2 cellular contexts compared by ENCODE assay signal in the genomic region with DNA sequence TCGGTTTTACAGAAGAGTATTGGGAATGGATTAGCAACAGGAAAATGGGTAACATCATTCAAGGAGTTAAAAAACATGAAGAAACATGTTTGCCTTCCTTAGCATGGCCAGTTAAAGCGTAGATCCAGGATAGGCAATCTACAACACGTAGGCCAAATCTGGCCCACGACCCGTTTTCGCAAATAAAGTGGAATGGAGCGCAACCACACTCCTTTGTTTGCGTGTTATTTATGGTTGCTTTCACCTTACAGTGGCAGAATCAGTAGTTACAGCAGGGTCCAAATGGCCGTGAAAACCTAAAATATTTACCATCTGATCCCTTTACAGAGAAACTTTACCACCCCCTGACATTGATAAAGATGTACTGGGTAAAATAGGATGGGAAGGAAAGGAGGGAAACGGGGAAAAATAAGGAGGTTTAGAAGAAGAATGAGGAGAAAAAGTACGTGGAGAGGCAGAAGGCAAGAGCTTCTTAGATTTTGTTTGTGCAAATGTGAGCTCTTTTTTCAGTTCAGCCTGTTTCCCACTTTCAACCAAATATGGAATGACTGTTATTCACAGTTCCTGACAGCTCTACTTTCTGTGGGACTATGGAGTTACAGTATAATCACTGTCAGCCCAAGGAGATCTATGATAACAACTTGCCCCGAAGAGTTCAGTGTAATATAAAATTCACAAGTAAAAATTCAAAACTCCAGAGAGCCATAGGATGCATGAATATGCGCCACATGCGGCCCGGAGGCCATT.
TF ChIP-seq lines count a peak whose summit lies in the region.

No MANE protein-coding gene starts in this region.

TF ChIP-seq in GM23338, 12 proteins besides CTCF, POLR2A, EP300 and RAD21 (continues in another document):
- TF ChIP-seq, protein P1, sequence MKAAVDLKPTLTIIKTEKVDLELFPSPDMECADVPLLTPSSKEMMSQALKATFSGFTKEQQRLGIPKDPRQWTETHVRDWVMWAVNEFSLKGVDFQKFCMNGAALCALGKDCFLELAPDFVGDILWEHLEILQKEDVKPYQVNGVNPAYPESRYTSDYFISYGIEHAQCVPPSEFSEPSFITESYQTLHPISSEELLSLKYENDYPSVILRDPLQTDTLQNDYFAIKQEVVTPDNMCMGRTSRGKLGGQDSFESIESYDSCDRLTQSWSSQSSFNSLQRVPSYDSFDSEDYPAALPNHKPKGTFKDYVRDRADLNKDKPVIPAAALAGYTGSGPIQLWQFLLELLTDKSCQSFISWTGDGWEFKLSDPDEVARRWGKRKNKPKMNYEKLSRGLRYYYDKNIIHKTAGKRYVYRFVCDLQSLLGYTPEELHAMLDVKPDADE (IDR thresholded peaks at IDR 0.05) = no peak
- TF ChIP-seq, protein P2, sequence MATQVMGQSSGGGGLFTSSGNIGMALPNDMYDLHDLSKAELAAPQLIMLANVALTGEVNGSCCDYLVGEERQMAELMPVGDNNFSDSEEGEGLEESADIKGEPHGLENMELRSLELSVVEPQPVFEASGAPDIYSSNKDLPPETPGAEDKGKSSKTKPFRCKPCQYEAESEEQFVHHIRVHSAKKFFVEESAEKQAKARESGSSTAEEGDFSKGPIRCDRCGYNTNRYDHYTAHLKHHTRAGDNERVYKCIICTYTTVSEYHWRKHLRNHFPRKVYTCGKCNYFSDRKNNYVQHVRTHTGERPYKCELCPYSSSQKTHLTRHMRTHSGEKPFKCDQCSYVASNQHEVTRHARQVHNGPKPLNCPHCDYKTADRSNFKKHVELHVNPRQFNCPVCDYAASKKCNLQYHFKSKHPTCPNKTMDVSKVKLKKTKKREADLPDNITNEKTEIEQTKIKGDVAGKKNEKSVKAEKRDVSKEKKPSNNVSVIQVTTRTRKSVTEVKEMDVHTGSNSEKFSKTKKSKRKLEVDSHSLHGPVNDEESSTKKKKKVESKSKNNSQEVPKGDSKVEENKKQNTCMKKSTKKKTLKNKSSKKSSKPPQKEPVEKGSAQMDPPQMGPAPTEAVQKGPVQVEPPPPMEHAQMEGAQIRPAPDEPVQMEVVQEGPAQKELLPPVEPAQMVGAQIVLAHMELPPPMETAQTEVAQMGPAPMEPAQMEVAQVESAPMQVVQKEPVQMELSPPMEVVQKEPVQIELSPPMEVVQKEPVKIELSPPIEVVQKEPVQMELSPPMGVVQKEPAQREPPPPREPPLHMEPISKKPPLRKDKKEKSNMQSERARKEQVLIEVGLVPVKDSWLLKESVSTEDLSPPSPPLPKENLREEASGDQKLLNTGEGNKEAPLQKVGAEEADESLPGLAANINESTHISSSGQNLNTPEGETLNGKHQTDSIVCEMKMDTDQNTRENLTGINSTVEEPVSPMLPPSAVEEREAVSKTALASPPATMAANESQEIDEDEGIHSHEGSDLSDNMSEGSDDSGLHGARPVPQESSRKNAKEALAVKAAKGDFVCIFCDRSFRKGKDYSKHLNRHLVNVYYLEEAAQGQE (IDR thresholded peaks at IDR 0.05; ENCODE audit: unreplicated experiment) = no peak
- TF ChIP-seq CREB1 (CRISPR knock-in tag; IDR thresholded peaks at IDR 0.05; ENCODE audit: low read depth) = no peak
- no peak for TF ChIP-seq NANOG (IDR thresholded peaks at IDR 0.05; ENCODE audit: borderline replicate concordance)
- TF ChIP-seq, protein P3, sequence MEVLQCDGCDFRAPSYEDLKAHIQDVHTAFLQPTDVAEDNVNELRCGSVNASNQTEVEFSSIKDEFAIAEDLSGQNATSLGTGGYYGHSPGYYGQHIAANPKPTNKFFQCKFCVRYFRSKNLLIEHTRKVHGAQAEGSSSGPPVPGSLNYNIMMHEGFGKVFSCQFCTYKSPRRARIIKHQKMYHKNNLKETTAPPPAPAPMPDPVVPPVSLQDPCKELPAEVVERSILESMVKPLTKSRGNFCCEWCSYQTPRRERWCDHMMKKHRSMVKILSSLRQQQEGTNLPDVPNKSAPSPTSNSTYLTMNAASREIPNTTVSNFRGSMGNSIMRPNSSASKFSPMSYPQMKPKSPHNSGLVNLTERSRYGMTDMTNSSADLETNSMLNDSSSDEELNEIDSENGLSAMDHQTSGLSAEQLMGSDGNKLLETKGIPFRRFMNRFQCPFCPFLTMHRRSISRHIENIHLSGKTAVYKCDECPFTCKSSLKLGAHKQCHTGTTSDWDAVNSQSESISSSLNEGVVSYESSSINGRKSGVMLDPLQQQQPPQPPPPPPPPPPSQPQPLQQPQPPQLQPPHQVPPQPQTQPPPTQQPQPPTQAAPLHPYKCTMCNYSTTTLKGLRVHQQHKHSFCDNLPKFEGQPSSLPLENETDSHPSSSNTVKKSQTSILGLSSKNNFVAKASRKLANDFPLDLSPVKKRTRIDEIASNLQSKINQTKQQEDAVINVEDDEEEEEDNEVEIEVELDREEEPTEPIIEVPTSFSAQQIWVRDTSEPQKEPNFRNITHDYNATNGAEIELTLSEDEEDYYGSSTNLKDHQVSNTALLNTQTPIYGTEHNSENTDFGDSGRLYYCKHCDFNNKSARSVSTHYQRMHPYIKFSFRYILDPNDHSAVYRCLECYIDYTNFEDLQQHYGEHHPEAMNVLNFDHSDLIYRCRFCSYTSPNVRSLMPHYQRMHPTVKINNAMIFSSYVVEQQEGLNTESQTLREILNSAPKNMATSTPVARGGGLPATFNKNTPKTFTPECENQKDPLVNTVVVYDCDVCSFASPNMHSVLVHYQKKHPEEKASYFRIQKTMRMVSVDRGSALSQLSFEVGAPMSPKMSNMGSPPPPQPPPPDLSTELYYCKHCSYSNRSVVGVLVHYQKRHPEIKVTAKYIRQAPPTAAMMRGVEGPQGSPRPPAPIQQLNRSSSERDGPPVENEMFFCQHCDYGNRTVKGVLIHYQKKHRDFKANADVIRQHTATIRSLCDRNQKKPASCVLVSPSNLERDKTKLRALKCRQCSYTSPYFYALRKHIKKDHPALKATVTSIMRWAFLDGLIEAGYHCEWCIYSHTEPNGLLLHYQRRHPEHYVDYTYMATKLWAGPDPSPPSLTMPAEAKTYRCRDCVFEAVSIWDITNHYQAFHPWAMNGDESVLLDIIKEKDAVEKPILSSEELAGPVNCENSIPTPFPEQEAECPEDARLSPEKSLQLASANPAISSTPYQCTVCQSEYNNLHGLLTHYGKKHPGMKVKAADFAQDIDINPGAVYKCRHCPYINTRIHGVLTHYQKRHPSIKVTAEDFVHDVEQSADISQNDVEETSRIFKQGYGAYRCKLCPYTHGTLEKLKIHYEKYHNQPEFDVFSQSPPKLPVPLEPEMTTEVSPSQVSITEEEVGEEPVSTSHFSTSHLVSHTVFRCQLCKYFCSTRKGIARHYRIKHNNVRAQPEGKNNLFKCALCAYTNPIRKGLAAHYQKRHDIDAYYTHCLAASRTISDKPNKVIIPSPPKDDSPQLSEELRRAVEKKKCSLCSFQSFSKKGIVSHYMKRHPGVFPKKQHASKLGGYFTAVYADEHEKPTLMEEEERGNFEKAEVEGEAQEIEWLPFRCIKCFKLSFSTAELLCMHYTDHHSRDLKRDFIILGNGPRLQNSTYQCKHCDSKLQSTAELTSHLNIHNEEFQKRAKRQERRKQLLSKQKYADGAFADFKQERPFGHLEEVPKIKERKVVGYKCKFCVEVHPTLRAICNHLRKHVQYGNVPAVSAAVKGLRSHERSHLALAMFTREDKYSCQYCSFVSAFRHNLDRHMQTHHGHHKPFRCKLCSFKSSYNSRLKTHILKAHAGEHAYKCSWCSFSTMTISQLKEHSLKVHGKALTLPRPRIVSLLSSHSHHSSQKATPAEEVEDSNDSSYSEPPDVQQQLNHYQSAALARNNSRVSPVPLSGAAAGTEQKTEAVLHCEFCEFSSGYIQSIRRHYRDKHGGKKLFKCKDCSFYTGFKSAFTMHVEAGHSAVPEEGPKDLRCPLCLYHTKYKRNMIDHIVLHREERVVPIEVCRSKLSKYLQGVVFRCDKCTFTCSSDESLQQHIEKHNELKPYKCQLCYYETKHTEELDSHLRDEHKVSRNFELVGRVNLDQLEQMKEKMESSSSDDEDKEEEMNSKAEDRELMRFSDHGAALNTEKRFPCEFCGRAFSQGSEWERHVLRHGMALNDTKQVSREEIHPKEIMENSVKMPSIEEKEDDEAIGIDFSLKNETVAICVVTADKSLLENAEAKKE (CRISPR knock-in tag; IDR thresholded peaks at IDR 0.05) = no peak
- TF ChIP-seq EZH2 (IDR thresholded peaks at IDR 0.05; ENCODE audit: low read depth, unreplicated experiment) = no peak
- TF ChIP-seq JUNB (IDR thresholded peaks at IDR 0.05; ENCODE audit: unreplicated experiment) = no peak
- no peak for TF ChIP-seq STAT1 (IDR thresholded peaks at IDR 0.05; ENCODE audit: unreplicated experiment)

TF ChIP-seq in WTC11, 78 proteins besides CTCF, POLR2A, EP300 and RAD21:
- TF ChIP-seq, protein P4, sequence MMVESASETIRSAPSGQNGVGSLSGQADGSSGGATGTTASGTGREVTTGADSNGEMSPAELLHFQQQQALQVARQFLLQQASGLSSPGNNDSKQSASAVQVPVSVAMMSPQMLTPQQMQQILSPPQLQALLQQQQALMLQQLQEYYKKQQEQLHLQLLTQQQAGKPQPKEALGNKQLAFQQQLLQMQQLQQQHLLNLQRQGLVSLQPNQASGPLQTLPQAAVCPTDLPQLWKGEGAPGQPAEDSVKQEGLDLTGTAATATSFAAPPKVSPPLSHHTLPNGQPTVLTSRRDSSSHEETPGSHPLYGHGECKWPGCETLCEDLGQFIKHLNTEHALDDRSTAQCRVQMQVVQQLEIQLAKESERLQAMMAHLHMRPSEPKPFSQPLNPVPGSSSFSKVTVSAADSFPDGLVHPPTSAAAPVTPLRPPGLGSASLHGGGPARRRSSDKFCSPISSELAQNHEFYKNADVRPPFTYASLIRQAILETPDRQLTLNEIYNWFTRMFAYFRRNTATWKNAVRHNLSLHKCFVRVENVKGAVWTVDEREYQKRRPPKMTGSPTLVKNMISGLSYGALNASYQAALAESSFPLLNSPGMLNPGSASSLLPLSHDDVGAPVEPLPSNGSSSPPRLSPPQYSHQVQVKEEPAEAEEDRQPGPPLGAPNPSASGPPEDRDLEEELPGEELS (CRISPR knock-in tag; IDR thresholded peaks at IDR 0.05) = no peak
- no peak for TF ChIP-seq KAT7 (CRISPR knock-in tag; IDR thresholded peaks at IDR 0.05; ENCODE audit: borderline replicate concordance)
- TF ChIP-seq ZNF671 (CRISPR knock-in tag; IDR thresholded peaks at IDR 0.05) = no peak
- TF ChIP-seq CREB1 (CRISPR knock-in tag; IDR thresholded peaks at IDR 0.05) = no peak
